Comparison of ENCODE assay signal across 8 cellular contexts in genomic region chr2:239293450-239294430, GRCh38.
DNase-seq lines count a peak whose midpoint lies in the region; ATAC-seq and TF ChIP-seq lines count a peak whose summit lies in the region.

No MANE protein-coding gene starts in this region.

- H3K9me3 Mint-ChIP-seq in activated T-cell treated with anti-CD3 and anti-CD28 coated beads, Interleukin-2, amount 50 U/mL, for 72 hours, result no peaks in the 10 kb centered on the region
- no peaks in the 10 kb centered on the region for H3K9me3 Mint-ChIP-seq in naive thymus-derived CD4-positive, alpha-beta T cell

- peaks cover 14% of the 10 kb centered on the region for H3K27me3 Mint-ChIP-seq in activated T-cell treated with anti-CD3 and anti-CD28 coated beads, Interleukin-2, amount 50 U/mL, for 72 hours (ENCODE audit: low read depth)
- no peaks in the 10 kb centered on the region for H3K27me3 Mint-ChIP-seq in naive thymus-derived CD4-positive, alpha-beta T cell

- no peaks in the 10 kb centered on the region for H3K36me3 ChIP-seq in naive thymus-derived CD4-positive, alpha-beta T cell (ENCODE audit: control insufficient read depth in 2 of 3, insufficient read depth in 3 of 3, low read length in 3 of 3)

- peak overlapping the region; percentile 92 to 97 for H3K4me3 Mint-ChIP-seq in activated T-cell treated with anti-CD3 and anti-CD28 coated beads, Interleukin-2, amount 50 U/mL, for 72 hours
- peak overlapping the region; percentile 15 to 93 (median 80) for H3K4me3 Mint-ChIP-seq in naive thymus-derived CD4-positive, alpha-beta T cell

- peaks cover 1% of the 10 kb centered on the region in 2 donors for H3K36me3 Mint-ChIP-seq in activated T-cell treated with anti-CD3 and anti-CD28 coated beads, Interleukin-2, amount 50 U/mL, for 72 hours (ENCODE audit: insufficient read depth in 2 of 2)
- peaks cover 0 to 11% (median 0%) of the 10 kb centered on the region in 5 donors for H3K36me3 Mint-ChIP-seq in naive thymus-derived CD4-positive, alpha-beta T cell

- intact Hi-C loops in naive thymus-derived CD4-positive, alpha-beta T cell (cut with micrococcal nuclease), result no loop called here

- H3K4me1 Mint-ChIP-seq in activated T-cell treated with anti-CD3 and anti-CD28 coated beads, Interleukin-2, amount 50 U/mL, for 72 hours (ENCODE audit: low read depth), result peaks cover 81% of the 10 kb centered on the region
- H3K4me1 Mint-ChIP-seq in naive thymus-derived CD4-positive, alpha-beta T cell, result peaks cover 52 to 98% (median 78%) of the 10 kb centered on the region in 7 donors

- H3K27me3 ChIP-seq in naive thymus-derived CD4-positive, alpha-beta T cell (ENCODE audit: control insufficient read depth in 2 of 2, insufficient read depth in 2 of 2, low read length in 2 of 2), result no peaks in the 10 kb centered on the region

- DNase-seq in activated T-cell treated with anti-CD3 and anti-CD28 coated beads, Interleukin-2, amount 50 U/mL, for 72 hours, result peak; percentile 73 to 82
- peak in 2 of 9 donors; percentile 52 to 69 for DNase-seq in naive thymus-derived CD4-positive, alpha-beta T cell
- DNase-seq in Ammon's horn (ENCODE audit: low spot score), result no peak
- DNase-seq in NCI-H524 treated with DMSO at 0.1 percent for 48 hours (lab: John Stamatoyannopoulos, UW), result no peak
- no peak for DNase-seq in NCI-H2196 treated with DMSO at 0.1 percent for 48 hours (lab: John Stamatoyannopoulos, UW; ENCODE audit: unreplicated experiment)
- no peak for DNase-seq in NCI-H1092 (lab: John Stamatoyannopoulos, UW)

- peaks cover 41 to 67% of the 10 kb centered on the region in 2 donors for H3K4me1 ChIP-seq in naive thymus-derived CD4-positive, alpha-beta T cell (ENCODE audit: control insufficient read depth in 2 of 2, insufficient read depth in 2 of 2, low read length in 2 of 2)

- ATAC-seq in HG03066 (IDR thresholded peaks at IDR 0.05; ENCODE audit: low read depth, unreplicated experiment), result peak; percentile 66
- peak; percentile 66 to 74 for ATAC-seq in activated T-cell treated with anti-CD3 and anti-CD28 coated beads, Interleukin-2, amount 50 U/mL, for 72 hours (replicated peaks in 1 of 2)
- ATAC-seq in naive thymus-derived CD4-positive, alpha-beta T cell, result peak; percentile 26

- 0 out of 3 replicates have a peak, but pooled peaks have one; percentile 8 for TF ChIP-seq CTCF in GM12872 (IDR thresholded peaks at IDR 0.05; ENCODE audit: insufficient read depth, low read depth, low read length)

- peak overlapping the region; percentile 93 for H3K27ac Mint-ChIP-seq in activated T-cell treated with anti-CD3 and anti-CD28 coated beads, Interleukin-2, amount 50 U/mL, for 72 hours
- peak overlapping the region; percentile 71 to 93 (median 90) for H3K27ac Mint-ChIP-seq in naive thymus-derived CD4-positive, alpha-beta T cell

- H3K4me3 ChIP-seq in naive thymus-derived CD4-positive, alpha-beta T cell (ENCODE audit: low read length), result no peak overlapping the region

- no peaks in the 10 kb centered on the region for H3K9me3 ChIP-seq in naive thymus-derived CD4-positive, alpha-beta T cell (ENCODE audit: control insufficient read depth in 2 of 3, low read length in 3 of 3)

- POLR2A ChIA-PET in naive thymus-derived CD4-positive, alpha-beta T cell (lab: Charles Lee), result interaction anchor here (0.5 to 20.2 kb wide), 10 partner anchors 10 to 112 kb away, joined by 3 to 362 read pairs (median 3); partner anchors contain the start of gene HDAC4

- H3K27ac ChIP-seq in naive thymus-derived CD4-positive, alpha-beta T cell (ENCODE audit: low read depth, low read length), result peak overlapping the region; percentile 43

- CTCF ChIA-PET in naive thymus-derived CD4-positive, alpha-beta T cell (lab: Charles Lee), result interaction anchor here (1.0 to 7.2 kb wide), 4 partner anchors 9 to 28 kb away, joined by 3 to 100 read pairs (median 4); no protein-coding TSS in a partner anchor

Comparison
In these comparisons a context has a peak if more than half of its experiments do, and no peak if none do; other contexts are left out.
1. DNase-seq: peak in activated T-cell treated with anti-CD3 and anti-CD28 coated beads, Interleukin-2, amount 50 U/mL, for 72 hours (2 of 2); none in Ammon's horn (single experiment), NCI-H524 treated with DMSO at 0.1 percent for 48 hours (single experiment), NCI-H2196 treated with DMSO at 0.1 percent for 48 hours (single experiment) and NCI-H1092 (single experiment).
2. Peak in every context shown above with its lines, with median percentiles within 50 percentile points of each other: ATAC-seq.